In genomic region chr1:16905856-16906702, GRCh38 we compare ENCODE assay signal across 2 cellular contexts.
TF ChIP-seq lines count a peak whose summit lies in the region.

No MANE protein-coding gene starts in this region.

TF ChIP-seq in SK-N-SH treated with all-trans-retinoic acid at 6 μM for 48 hours, 23 proteins besides CTCF, POLR2A, EP300 and RAD21:
- TF ChIP-seq CREB5 (CRISPR knock-in tag; IDR thresholded peaks at IDR 0.05; ENCODE audit: low read depth), result no peak
- no peak for TF ChIP-seq PATZ1 (CRISPR knock-in tag; IDR thresholded peaks at IDR 0.05; ENCODE audit: borderline replicate concordance)
- no peak for TF ChIP-seq RARB (CRISPR knock-in tag; IDR thresholded peaks at IDR 0.05)
- no peak for TF ChIP-seq ZNF70 (CRISPR knock-in tag; IDR thresholded peaks at IDR 0.05)
- TF ChIP-seq OSR1 (CRISPR knock-in tag; IDR thresholded peaks at IDR 0.05), result no peak
- TF ChIP-seq BACH2 (CRISPR knock-in tag; IDR thresholded peaks at IDR 0.05; ENCODE audit: borderline replicate concordance), result no peak
- TF ChIP-seq ZFP3 (CRISPR knock-in tag; IDR thresholded peaks at IDR 0.05), result no peak
- TF ChIP-seq ISL1 (CRISPR knock-in tag; IDR thresholded peaks at IDR 0.05), result no peak
- no peak for TF ChIP-seq CSDC2 (CRISPR knock-in tag; IDR thresholded peaks at IDR 0.05)

TF ChIP-seq in HEK293T, 16 proteins besides CTCF, POLR2A, EP300 and RAD21 (continued from another document):
- no peak for TF ChIP-seq LEF1 (IDR thresholded peaks at IDR 0.05; ENCODE audit: borderline replicate concordance)
- no peak for TF ChIP-seq BHLHE40 (IDR thresholded peaks at IDR 0.05; ENCODE audit: borderline replicate concordance)
- no peak for TF ChIP-seq SUZ12 (IDR thresholded peaks at IDR 0.05)
- TF ChIP-seq FOXM1 (IDR thresholded peaks at IDR 0.05; ENCODE audit: borderline replicate concordance), result no peak
- no peak for TF ChIP-seq HDGF (IDR thresholded peaks at IDR 0.05; ENCODE audit: borderline replicate concordance)
- no peak for TF ChIP-seq L3MBTL2 (conservative IDR thresholded peaks at IDR 0.05)
- no peak for TF ChIP-seq TARDBP (IDR thresholded peaks at IDR 0.05)
